In genomic region chr12:46523863-46524770, GRCh38 we compare ENCODE assay signal across 8 cellular contexts.
DNase-seq lines count a peak whose midpoint lies in the region; ATAC-seq and TF ChIP-seq lines count a peak whose summit lies in the region.

No MANE protein-coding gene starts in this region.

- peaks cover 9% of the 10 kb centered on the region for H3K4me1 ChIP-seq in smooth muscle cell (ENCODE audit: low read depth)

- no peaks in the 10 kb centered on the region for H3K36me3 ChIP-seq in smooth muscle cell (ENCODE audit: low read depth)

- no peaks in the 10 kb centered on the region for H4K20me1 ChIP-seq in smooth muscle cell (ENCODE audit: low read depth)

- H3K27ac ChIP-seq in smooth muscle cell (ENCODE audit: low read depth): peak overlapping the region; percentile 97

- H3K9ac ChIP-seq in smooth muscle cell (ENCODE audit: low read depth): peak overlapping the region; percentile 83

- WGBS in smooth muscle cell (ENCODE audit: low lambda C conversion rate): 6% methylated on average over 10 of the region's 10 CpGs

- no peaks in the 10 kb centered on the region for H3K79me2 ChIP-seq in smooth muscle cell (ENCODE audit: low read depth)

- no peaks in the 10 kb centered on the region for H3K27me3 ChIP-seq in smooth muscle cell (ENCODE audit: low read depth)

- peaks cover 16% of the 10 kb centered on the region for H3F3A ChIP-seq in smooth muscle cell (ENCODE audit: low read depth)

- peak overlapping the region; percentile 83 for H3K4me2 ChIP-seq in smooth muscle cell

- peak; percentile 68 for ATAC-seq in HG03342 (IDR thresholded peaks at IDR 0.05; ENCODE audit: unreplicated experiment)

- H3K4me3 ChIP-seq in smooth muscle cell: peak overlapping the region; percentile 38

- H2AFZ ChIP-seq in smooth muscle cell (ENCODE audit: low read depth): no peak overlapping the region

- no peak for TF ChIP-seq CTCF in smooth muscle cell (IDR thresholded peaks at IDR 0.05; ENCODE audit: borderline replicate concordance, insufficient read depth, poor library complexity, severe bottlenecking)

- peak; percentile 39 to 62 for DNase-seq in activated CD4-positive, alpha-beta T cell treated with anti-CD3 and anti-CD28 coated beads, Interleukin-2, amount 50 U/mL, for 48 hours
- DNase-seq in fibroblast of gingiva (ENCODE audit: low read depth): peak; percentile 37
- DNase-seq in smooth muscle cell (lab: John Stamatoyannopoulos, UW; ENCODE audit: unreplicated experiment): no peak
- no peak for DNase-seq in NCI-H1694 (lab: John Stamatoyannopoulos, UW)
- no peak for DNase-seq in NCI-H345 (lab: John Stamatoyannopoulos, UW)
- no peak for DNase-seq in GF-D8 (lab: John Stamatoyannopoulos, UW)
- DNase-seq in NCI-H2081 treated with DMSO at 0.1 percent for 48 hours (lab: John Stamatoyannopoulos, UW): no peak

- no peaks in the 10 kb centered on the region for H3K9me3 ChIP-seq in smooth muscle cell (replicated peaks; ENCODE audit: low read depth)

Comparison
In these comparisons a context has a peak if more than half of its experiments do, and no peak if none do; other contexts are left out.
1. DNase-seq: peak in activated CD4-positive, alpha-beta T cell treated with anti-CD3 and anti-CD28 coated beads, Interleukin-2, amount 50 U/mL, for 48 hours (2 of 2) and fibroblast of gingiva (single experiment); none in smooth muscle cell (single experiment), NCI-H1694 (single experiment), NCI-H345 (single experiment), GF-D8 (single experiment) and NCI-H2081 treated with DMSO at 0.1 percent for 48 hours (single experiment).